ENCODE assay signal across 8 cellular contexts in genomic region chr14:56333361-56334279, GRCh38.
DNase-seq lines count a peak whose midpoint lies in the region; ATAC-seq and TF ChIP-seq lines count a peak whose summit lies in the region.

No MANE protein-coding gene starts in this region.

- TF ChIP-seq CTCF in lower lobe of right lung (IDR thresholded peaks at IDR 0.05) = no peak

- no peak overlapping the region for H2AK5ac ChIP-seq in mesendoderm (ENCODE audit: low read length)

- no peak overlapping the region for H3K23ac ChIP-seq in mesendoderm (ENCODE audit: low read length)

- no peak overlapping the region for H4K8ac ChIP-seq in mesendoderm (ENCODE audit: low read depth, low read length)

- no peaks in the 10 kb centered on the region for H3K36me3 ChIP-seq in adipocyte (ENCODE audit: control insufficient read depth, insufficient read depth, low read length, severe bottlenecking)
- no peaks in the 10 kb centered on the region for H3K36me3 ChIP-seq in lower lobe of right lung
- no peaks in the 10 kb centered on the region for H3K36me3 ChIP-seq in mesendoderm (ENCODE audit: control insufficient read depth, insufficient read depth, low read length)

- no peak overlapping the region for H2BK120ac ChIP-seq in mesendoderm (ENCODE audit: low read depth, low read length)

- DNase-seq in Caki2 (ENCODE audit: low read depth) (peak; percentile 39), NCI-H1417 treated with DMSO at 0.1 percent for 48 hours (lab: John Stamatoyannopoulos, UW) (peak; percentile 12), adipocyte (ENCODE audit: low read depth) (peak; percentile 61), lower lobe of right lung (no peak), mesendoderm (no peak)

- in situ Hi-C loops in Caki2 (cut with HindIII; ENCODE audit: low pct_unique_long_range_greater_than_20kb, low sequenced_read_pairs) = no loop called here

- H3K9me3 ChIP-seq in adipocyte (ENCODE audit: control insufficient read depth, low read length) (no peaks in the 10 kb centered on the region), lower lobe of right lung (no peaks in the 10 kb centered on the region)

- peak; percentile 65 to 69 for ATAC-seq in lower lobe of right lung
- ATAC-seq in HG03159 (IDR thresholded peaks at IDR 0.05; ENCODE audit: unreplicated experiment) = no peak
- no peak for ATAC-seq in GM19455 (IDR thresholded peaks at IDR 0.05; ENCODE audit: unreplicated experiment)
- ATAC-seq in GM19463 (IDR thresholded peaks at IDR 0.05; ENCODE audit: unreplicated experiment) = no peak

- H3K18ac ChIP-seq in mesendoderm (ENCODE audit: low read length) = no peak overlapping the region

- H3K4me3 ChIP-seq in adipocyte (ENCODE audit: low read length) (no peak overlapping the region), lower lobe of right lung (no peak overlapping the region), mesendoderm (ENCODE audit: low read length) (no peak overlapping the region)

- no peak overlapping the region for H3K56ac ChIP-seq in mesendoderm (ENCODE audit: low read length)

- H3K27ac ChIP-seq in lower lobe of right lung = peak overlapping the region; percentile 58
- H3K27ac ChIP-seq in mesendoderm (ENCODE audit: low read depth, low read length) = no peak overlapping the region

- H2BK5ac ChIP-seq in mesendoderm (ENCODE audit: low read length) = no peak overlapping the region

- no peak overlapping the region for H4K5ac ChIP-seq in mesendoderm (ENCODE audit: low read length)

- no CpG with 5 or more reads among the region's 9 CpGs for WGBS in mesendoderm (ENCODE audit: extremely low coverage, insufficient coverage, low lambda C conversion rate)

- H3K4ac ChIP-seq in mesendoderm (ENCODE audit: low read depth, low read length) = no peak overlapping the region

- H3K4me1 ChIP-seq in adipocyte (ENCODE audit: control insufficient read depth, insufficient read depth, low read length) (peaks cover 20% of the 10 kb centered on the region), lower lobe of right lung (peaks cover 16% of the 10 kb centered on the region), mesendoderm (ENCODE audit: control insufficient read depth, low read depth, low read length) (no peaks in the 10 kb centered on the region)

- no peaks in the 10 kb centered on the region for H3K27me3 ChIP-seq in adipocyte (replicated peaks; ENCODE audit: control insufficient read depth, insufficient read depth, low read length)
- H3K27me3 ChIP-seq in lower lobe of right lung (ENCODE audit: low read depth) = no peaks in the 10 kb centered on the region
- H3K27me3 ChIP-seq in mesendoderm (ENCODE audit: insufficient read depth, low read length, poor library complexity) = no peaks in the 10 kb centered on the region

- no peak overlapping the region for H3K4me2 ChIP-seq in mesendoderm (ENCODE audit: low read length)

- H3K9ac ChIP-seq in adipocyte (ENCODE audit: low read length) = peak overlapping the region; percentile 13
- H3K9ac ChIP-seq in mesendoderm (ENCODE audit: low read length) = no peak overlapping the region

- intact Hi-C loops in lower lobe of right lung (cut with DNase I) = no loop called here

- no peaks in the 10 kb centered on the region for H3K79me1 ChIP-seq in mesendoderm (ENCODE audit: low read length)

- H3K79me2 ChIP-seq in mesendoderm (ENCODE audit: control insufficient read depth, insufficient read depth, low read length) = no peaks in the 10 kb centered on the region

- H2BK15ac ChIP-seq in mesendoderm (replicated peaks; ENCODE audit: low read depth) = no peak overlapping the region

Comparison
In these comparisons a context has a peak if more than half of its experiments do, and no peak if none do; other contexts are left out.
1. DNase-seq: peak in Caki2 (single experiment), NCI-H1417 treated with DMSO at 0.1 percent for 48 hours (single experiment) and adipocyte (single experiment); none in lower lobe of right lung (single experiment) and mesendoderm (single experiment).
2. ATAC-seq: peak in lower lobe of right lung (2 of 2); none in HG03159 (single experiment), GM19455 (single experiment) and GM19463 (single experiment).